ENCODE assay signal across 8 cellular contexts in genomic region chr14:61269321-61270083, GRCh38.
DNase-seq lines count a peak whose midpoint lies in the region; ATAC-seq and TF ChIP-seq lines count a peak whose summit lies in the region.

No MANE protein-coding gene starts in this region.

- ATAC-seq in GM19025 (IDR thresholded peaks at IDR 0.05; ENCODE audit: low read depth, unreplicated experiment) (peak; percentile 77), HG03196 (IDR thresholded peaks at IDR 0.05; ENCODE audit: unreplicated experiment) (peak; percentile 71)
- peak; percentile 86 to 87 for ATAC-seq in activated CD4-positive, CD25-positive, alpha-beta regulatory T cell treated with anti-CD3 and anti-CD28 coated beads, Interleukin-2, amount 50 U/mL, for 24 hours
- ATAC-seq in central memory CD8-positive, alpha-beta T cell (replicated peaks; ENCODE audit: extremely low read depth, poor library complexity, severe bottlenecking), result peak; percentile 85

- H3K36me3 Mint-ChIP-seq in central memory CD8-positive, alpha-beta T cell (ENCODE audit: insufficient read depth), result peaks cover 2% of the 10 kb centered on the region

- DNase-seq in AG09309 (ENCODE audit: low read depth), result no peak
- peak; percentile 39 for DNase-seq in NCI-H226
- DNase-seq in central memory CD8-positive, alpha-beta T cell (ENCODE audit: low spot score in 2 of 2), result peak; percentile 64 to 72
- DNase-seq in kidney tubule cell (ENCODE audit: low spot score), result peak; percentile 79
- DNase-seq in stimulated activated CD4-positive, alpha-beta T cell treated with anti-CD3 and anti-CD28 coated beads, Interleukin-1b, Interleukin-23, amount 100 ng/mL, for 48 hours, result peak; percentile 74

- H3K4me3 ChIP-seq in AG09309 (ENCODE audit: control insufficient read depth, low read depth, low read length), result peak overlapping the region; percentile 46

- H3K27me3 Mint-ChIP-seq in central memory CD8-positive, alpha-beta T cell, result peaks cover 65% of the 10 kb centered on the region

- no peaks in the 10 kb centered on the region for H3K4me1 Mint-ChIP-seq in central memory CD8-positive, alpha-beta T cell

- no peak overlapping the region for H3K27ac Mint-ChIP-seq in central memory CD8-positive, alpha-beta T cell (ENCODE audit: low read depth)

- peak; percentile 70 for TF ChIP-seq CTCF in AG09309 (IDR thresholded peaks at IDR 0.05; ENCODE audit: control insufficient read depth, insufficient read depth, low read depth, low read length, missing control alignments)

- peak overlapping the region; percentile 28 for H3K4me3 Mint-ChIP-seq in central memory CD8-positive, alpha-beta T cell

- H3K9me3 Mint-ChIP-seq in central memory CD8-positive, alpha-beta T cell, result no peaks in the 10 kb centered on the region
